Comparison of ENCODE assay signal across 22 cellular contexts in the genomic region with DNA sequence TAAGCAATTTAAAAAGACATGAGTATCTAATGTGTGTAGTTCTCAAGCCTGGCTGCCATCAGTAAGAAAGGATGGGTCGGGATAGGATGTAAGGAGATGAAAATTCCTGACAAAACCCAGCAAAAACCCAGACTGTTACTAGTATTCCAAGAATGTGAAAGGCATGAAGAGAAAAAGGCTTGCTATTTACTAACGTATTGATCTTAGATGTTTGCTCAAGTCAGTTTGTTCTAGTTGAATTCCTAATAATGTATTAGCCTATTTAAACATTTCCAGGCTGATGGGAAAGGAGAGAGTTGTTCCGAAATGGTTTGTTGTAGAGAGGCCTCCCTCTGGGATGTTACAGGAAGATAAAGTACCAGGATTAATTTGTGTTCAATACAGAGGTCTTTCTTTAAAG.
DNase-seq lines count a peak whose midpoint lies in the region; ATAC-seq and TF ChIP-seq lines count a peak whose summit lies in the region.
"Had no signal": no experiment of that assay in that cellular context is flagged by ENCODE, and none has a peak within 500 bp of the region (broad histone marks: within the 10 kb centered on the region; RNA-seq: fewer than 3 reads in every experiment).

No MANE protein-coding gene starts in this region.

- H3K4me1 Mint-ChIP-seq in MCF 10A (ENCODE audit: insufficient read depth, unreplicated experiment) (no peaks in the 10 kb centered on the region), WTC11 (peaks cover 11% of the 10 kb centered on the region), type B pancreatic cell (ENCODE audit: unreplicated experiment) (peaks cover 19% of the 10 kb centered on the region)

- no peaks in the 10 kb centered on the region for H3K9me3 ChIP-seq in mesodermal cell (ENCODE audit: control insufficient read depth, low read length)
- H3K9me3 ChIP-seq: esophagus squamous epithelium, SJCRH30, stomach, upper lobe of right lung had no signal

- DNase-seq in T47D (ENCODE audit: low read depth in 1 of 2, low spot score in 1 of 2) (peak; percentile 26 to 70), MCF 10A (ENCODE audit: unreplicated experiment) (no peak), WTC11 (ENCODE audit: low spot score) (no peak), type B pancreatic cell (ENCODE audit: extremely low spot score, unreplicated experiment) (no peak), AG08396 (ENCODE audit: low spot score) (no peak), NCI-H2196 (lab: John Stamatoyannopoulos, UW; ENCODE audit: unreplicated experiment) (no peak)
- DNase-seq in effector CD8-positive, alpha-beta T cell (lab: John Stamatoyannopoulos, UW) = no peak
- DNase-seq: 8988T; activated CD8-positive, alpha-beta T cell treated with anti-CD3 and anti-CD28 coated beads, Interleukin-2, amount 10 ng/mL, durations not matched to agents 7 days and 5 days; activated naive CD4-positive, alpha-beta T cell treated with Interleukin-2 at 50 U/mL for 16 hours; activated T-cell treated with anti-CD3 and anti-CD28 coated beads, Interleukin-2, amount 50 U/mL, for 4 hours; esophagus squamous epithelium; KBM-7; NCI-H1930; NCI-H446; SJCRH30; stimulated activated CD4-positive, alpha-beta T cell treated with anti-CD3 and anti-CD28 coated beads, Interleukin-4, amount 100 ng/mL, for 4 hours; upper lobe of right lung had no signal

- peaks cover 18% of the 10 kb centered on the region for H3K4me1 ChIP-seq in mesodermal cell (ENCODE audit: control insufficient read depth, insufficient read depth, low read length, poor library complexity, severe bottlenecking)
- H3K4me1 ChIP-seq: esophagus squamous epithelium, SJCRH30, upper lobe of right lung had no signal

- WGBS in mesodermal cell (ENCODE audit: insufficient coverage in 2 of 2), 2 experiments = 83% methylated on average over 1 of the region's 3 CpGs; no CpG with 5 or more reads in 1 of the 2 experiments

- ATAC-seq in WTC11 = peak; percentile 51
- ATAC-seq: activated CD8-positive, alpha-beta T cell treated with anti-CD3 and anti-CD28 coated beads, Interleukin-2, amount 10 ng/mL, durations not matched to agents 7 days and 5 days; activated T-cell treated with anti-CD3 and anti-CD28 coated beads, Interleukin-2, amount 50 U/mL, for 4 hours; natural killer cell treated with Interleukin-12 subunit alpha and Interleukin-12 subunit beta and Interleukin-15 and Interleukin-18, amount 100 ng/mL, for 72 hours; upper lobe of right lung had no signal

- H3K36me3 Mint-ChIP-seq in MCF 10A (ENCODE audit: insufficient read depth, unreplicated experiment) = peaks cover 10% of the 10 kb centered on the region
- H3K36me3 Mint-ChIP-seq in WTC11 = peaks cover 69% of the 10 kb centered on the region
- peaks cover 38% of the 10 kb centered on the region for H3K36me3 Mint-ChIP-seq in type B pancreatic cell
- H3K36me3 Mint-ChIP-seq: natural killer cell treated with Interleukin-12 subunit alpha and Interleukin-12 subunit beta and Interleukin-15 and Interleukin-18, amount 100 ng/mL, for 72 hours had no signal

- H3K4me3 Mint-ChIP-seq in MCF 10A (ENCODE audit: unreplicated experiment) = no peak overlapping the region
- no peak overlapping the region for H3K4me3 Mint-ChIP-seq in WTC11
- peak overlapping the region; percentile 5 for H3K4me3 Mint-ChIP-seq in type B pancreatic cell
- H3K4me3 Mint-ChIP-seq: activated CD8-positive, alpha-beta T cell treated with anti-CD3 and anti-CD28 coated beads, Interleukin-2, amount 10 ng/mL, durations not matched to agents 7 days and 5 days; activated T-cell treated with anti-CD3 and anti-CD28 coated beads, Interleukin-2, amount 50 U/mL, for 4 hours; central memory CD8-positive, alpha-beta T cell; natural killer cell treated with Interleukin-12 subunit alpha and Interleukin-12 subunit beta and Interleukin-15 and Interleukin-18, amount 100 ng/mL, for 72 hours had no signal

- H3K9me3 Mint-ChIP-seq in MCF 10A (ENCODE audit: unreplicated experiment) (no peaks in the 10 kb centered on the region), WTC11 (no peaks in the 10 kb centered on the region), type B pancreatic cell (no peaks in the 10 kb centered on the region)
- H3K9me3 Mint-ChIP-seq: activated T-cell treated with anti-CD3 and anti-CD28 coated beads, Interleukin-2, amount 50 U/mL, for 4 hours; central memory CD8-positive, alpha-beta T cell; natural killer cell treated with Interleukin-12 subunit alpha and Interleukin-12 subunit beta and Interleukin-15 and Interleukin-18, amount 100 ng/mL, for 72 hours had no signal

- peak overlapping the region; percentile 61 for H3K27ac ChIP-seq in mesodermal cell (ENCODE audit: low read depth, low read length, severe bottlenecking)
- H3K27ac ChIP-seq: esophagus squamous epithelium, SJCRH30, upper lobe of right lung had no signal

- intact Hi-C loops in MCF 10A (cut with micrococcal nuclease) = loop anchor here (5.0 kb wide), 1 partner anchor 39 kb away; no protein-coding TSS in a partner anchor

- POLR2A ChIA-PET in MCF 10A (lab: Yijun Ruan, JAX) (no interaction called here), WTC11 (lab: Charles Lee) (no interaction called here)

- CTCF ChIA-PET in MCF 10A (lab: Yijun Ruan, JAX) = interaction anchor here (1.6 kb wide), 1 partner anchor 8 kb away, joined by 4 read pairs; no protein-coding TSS in a partner anchor
- CTCF ChIA-PET in WTC11 (lab: Charles Lee) = no interaction called here

- in situ Hi-C loops in T47D (cut with HindIII; ENCODE audit: low pct_unique_long_range_greater_than_20kb, low sequenced_read_pairs) = no loop called here

- H3K4me3 ChIP-seq in mesodermal cell (ENCODE audit: extremely low read depth, insufficient read depth, low read length, poor library complexity, severe bottlenecking) = no peak overlapping the region
- H3K4me3 ChIP-seq: esophagus squamous epithelium, SJCRH30, stomach, upper lobe of right lung had no signal

- TF ChIP-seq CTCF in MCF 10A (IDR thresholded peaks at IDR 0.05; ENCODE audit: unreplicated experiment) (no peak), WTC11 (IDR thresholded peaks at IDR 0.05) (no peak), type B pancreatic cell (conservative IDR thresholded peaks at IDR 0.05) (no peak)

- peaks cover 72% of the 10 kb centered on the region for H3K36me3 ChIP-seq in mesodermal cell (ENCODE audit: control insufficient read depth, insufficient read depth, low read length)
- H3K36me3 ChIP-seq: SJCRH30 had no signal

- H3K27me3 Mint-ChIP-seq in MCF 10A (ENCODE audit: insufficient read depth, unreplicated experiment) (no peaks in the 10 kb centered on the region), WTC11 (ENCODE audit: low read depth) (no peaks in the 10 kb centered on the region), type B pancreatic cell (no peaks in the 10 kb centered on the region)
- H3K27me3 Mint-ChIP-seq: central memory CD8-positive, alpha-beta T cell had no signal

- H3K27ac Mint-ChIP-seq in MCF 10A (ENCODE audit: low read depth, unreplicated experiment) (no peak overlapping the region), WTC11 (peak overlapping the region; percentile 82), type B pancreatic cell (peak overlapping the region; percentile 12)
- H3K27ac Mint-ChIP-seq: activated CD8-positive, alpha-beta T cell treated with anti-CD3 and anti-CD28 coated beads, Interleukin-2, amount 10 ng/mL, durations not matched to agents 7 days and 5 days; natural killer cell treated with Interleukin-12 subunit alpha and Interleukin-12 subunit beta and Interleukin-15 and Interleukin-18, amount 100 ng/mL, for 72 hours had no signal

- BruUV-seq in MCF 10A (replicated peaks; lab: Mats Ljungman, UMichigan) = no TSS peak

TF ChIP-seq in WTC11, 78 proteins besides CTCF, POLR2A, EP300 and RAD21 (continues in another document):
- TF ChIP-seq IRF2 (CRISPR knock-in tag; IDR thresholded peaks at IDR 0.05; ENCODE audit: borderline replicate concordance, low read depth) (no peak), SOX15 (CRISPR knock-in tag; IDR thresholded peaks at IDR 0.05) (no peak), GTF2I (CRISPR knock-in tag; conservative IDR thresholded peaks at IDR 0.05) (no peak)
- TF ChIP-seq, protein P1, sequence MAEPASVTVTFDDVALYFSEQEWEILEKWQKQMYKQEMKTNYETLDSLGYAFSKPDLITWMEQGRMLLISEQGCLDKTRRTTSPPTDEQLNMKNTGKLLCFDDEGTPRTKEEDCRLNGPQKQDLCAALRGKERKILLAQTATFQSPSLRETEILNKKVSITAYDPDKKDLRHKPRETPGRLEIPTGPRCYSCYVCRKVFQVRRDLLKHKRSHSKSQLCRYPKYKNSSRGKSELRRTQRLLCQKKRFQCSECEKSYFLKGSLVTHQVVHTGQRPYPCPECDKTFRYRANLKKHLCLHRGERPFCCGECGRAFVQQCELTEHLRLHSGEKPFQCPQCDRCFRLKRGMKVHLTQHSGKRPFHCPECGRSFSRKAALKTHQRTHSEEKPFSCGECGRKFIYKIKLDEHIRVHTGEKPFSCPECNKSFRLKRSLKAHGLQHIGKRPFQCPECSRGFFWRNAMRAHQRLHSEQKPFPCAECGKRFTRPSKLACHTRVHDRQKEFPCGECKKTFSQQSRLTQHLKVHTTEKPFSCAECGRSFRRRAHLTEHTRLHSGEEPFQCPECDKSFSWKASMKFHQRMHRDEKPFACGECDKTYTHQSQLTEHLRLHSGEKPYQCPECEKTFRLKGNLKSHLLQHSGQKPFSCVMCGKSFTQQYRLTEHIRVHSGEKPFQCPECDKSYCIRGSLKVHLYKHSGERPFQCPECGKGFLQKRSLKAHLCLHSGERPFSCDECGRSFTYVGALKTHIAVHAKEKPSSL (CRISPR knock-in tag; conservative IDR thresholded peaks at IDR 0.05) = no peak
- TF ChIP-seq, protein P2, sequence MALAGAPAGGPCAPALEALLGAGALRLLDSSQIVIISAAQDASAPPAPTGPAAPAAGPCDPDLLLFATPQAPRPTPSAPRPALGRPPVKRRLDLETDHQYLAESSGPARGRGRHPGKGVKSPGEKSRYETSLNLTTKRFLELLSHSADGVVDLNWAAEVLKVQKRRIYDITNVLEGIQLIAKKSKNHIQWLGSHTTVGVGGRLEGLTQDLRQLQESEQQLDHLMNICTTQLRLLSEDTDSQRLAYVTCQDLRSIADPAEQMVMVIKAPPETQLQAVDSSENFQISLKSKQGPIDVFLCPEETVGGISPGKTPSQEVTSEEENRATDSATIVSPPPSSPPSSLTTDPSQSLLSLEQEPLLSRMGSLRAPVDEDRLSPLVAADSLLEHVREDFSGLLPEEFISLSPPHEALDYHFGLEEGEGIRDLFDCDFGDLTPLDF (CRISPR knock-in tag; IDR thresholded peaks at IDR 0.05) = no peak

Comparison
In these comparisons a context has a peak if more than half of its experiments do, and no peak if none do; other contexts are left out.
1. DNase-seq: peak in T47D (2 of 2); none in MCF 10A (single experiment), WTC11 (single experiment), type B pancreatic cell (single experiment), AG08396 (single experiment), NCI-H2196 (single experiment) and effector CD8-positive, alpha-beta T cell (single experiment).